In the genomic region with DNA sequence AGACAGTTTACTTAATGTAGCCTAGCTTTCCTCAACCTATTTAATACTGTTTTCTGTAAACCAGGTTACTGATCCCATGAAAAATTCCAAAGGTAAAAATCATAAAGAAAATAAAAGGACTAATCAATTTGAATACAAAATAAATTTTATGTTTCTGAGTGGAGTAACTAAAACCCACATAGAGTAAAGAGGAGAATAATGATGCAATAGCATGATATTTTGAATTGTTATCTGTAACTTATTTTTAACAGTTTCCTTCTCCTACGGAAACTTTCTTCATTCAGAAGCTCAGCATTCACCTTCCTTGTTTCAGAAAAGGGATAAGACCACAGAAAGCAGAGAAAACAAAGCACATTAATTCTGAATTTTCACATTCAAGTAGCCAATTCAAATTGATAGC, we compare ENCODE assay signal across 24 cellular contexts.
"Had no signal": no experiment of that assay in that cellular context is flagged by ENCODE, and none has a peak within 500 bp of the region (broad histone marks: within the 10 kb centered on the region; RNA-seq: fewer than 3 reads in every experiment).

No MANE protein-coding gene starts in this region.

- FAIRE-seq: HTR-8/SVneo had no signal

- DNase-seq: Karpas-422; KG1; MG63; NCI-H1092 treated with DMSO at 0.1 percent for 48 hours; NCI-H1436; NCI-H187; NCI-H2029; NCI-H2081 treated with DMSO at 0.1 percent for 48 hours; NCI-H2171; NCI-H226; NCI-H446; NCI-H510A; NCI-H524 treated with DMSO at 0.1 percent for 48 hours; NCI-H69; NCI-H774; NK-92 treated with Interleukin-12 subunit alpha and Interleukin-12 subunit beta, amount 100 ng/mL, for 24 hours; PC-9; Peyer's patch; SHP77 treated with DMSO at 0.1 percent for 48 hours; SJCRH30 had no signal

- H3K36me3 ChIP-seq: MG63, Peyer's patch, SJCRH30 had no signal

- H2AFZ ChIP-seq: PC-9 had no signal

- H3K27ac ChIP-seq: HL-60, PC-9, Peyer's patch, SJCRH30 had no signal

- H3K4me3 ChIP-seq: MG63, PC-9, Peyer's patch, SJCRH30 had no signal

- H3K4me2 ChIP-seq: PC-9 had no signal

- H3K27me3 ChIP-seq: MG63, Peyer's patch, SJCRH30 had no signal

- H3K4me1 ChIP-seq: Peyer's patch, SJCRH30 had no signal

- ATAC-seq: Right ventricle myocardium inferior, SK-N-SH treated with all-trans-retinoic acid at 6 μM for 48 hours had no signal

- H3K9me3 ChIP-seq: MG63, Peyer's patch, SJCRH30 had no signal
